ENCODE assay signal across 17 cellular contexts in the genomic region with DNA sequence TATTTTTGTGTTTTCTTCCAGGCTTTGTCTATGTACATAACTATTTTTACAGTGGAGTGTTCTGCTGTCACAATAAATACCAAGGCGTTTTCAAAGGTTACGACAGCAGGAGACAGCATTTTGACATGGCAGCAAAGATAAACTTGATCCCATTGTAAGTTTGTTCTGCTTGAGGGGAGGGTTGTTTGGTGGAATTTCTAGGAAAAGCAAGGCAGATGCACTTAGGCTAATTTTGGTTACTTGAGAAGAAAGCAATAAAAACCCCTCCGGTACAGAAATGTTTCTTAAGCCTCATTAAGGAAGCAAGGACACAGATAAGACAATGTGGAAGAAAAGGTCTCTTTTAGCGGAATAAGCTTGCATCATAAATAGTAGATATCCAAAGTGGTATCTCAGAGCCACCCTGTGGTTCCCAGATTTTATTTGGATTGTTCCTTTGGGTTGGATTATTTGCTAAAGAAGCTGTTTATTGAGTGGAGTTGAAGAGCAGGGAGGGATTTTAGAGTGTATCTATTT. TPM values are rescaled to one million over a fixed set of nuclear protein-coding genes. Genes with fewer than 3 reads are reported as not detected.
DNase-seq lines count a peak whose midpoint lies in the region; ATAC-seq and TF ChIP-seq lines count a peak whose summit lies in the region.
"Had no signal": no experiment of that assay in that cellular context is flagged by ENCODE, and none has a peak within 500 bp of the region (broad histone marks: within the 10 kb centered on the region; RNA-seq: fewer than 3 reads in every experiment).

No MANE protein-coding gene starts in this region.

- no peak overlapping the region for H3K4me3 ChIP-seq in OCI-LY3 (ENCODE audit: low read length)
- H3K4me3 ChIP-seq: PC-9 had no signal

- H3K4me1 ChIP-seq in OCI-LY3 (ENCODE audit: low read length) = peaks cover 22% of the 10 kb centered on the region

- ATAC-seq in stimulated activated naive B cell treated with anti-CD40 and anti-IgM and Interleukin-4, amounts not matched to agents 10 μg/mL and 1 μg/mL and 100 μg/mL, for 72 hours (replicated peaks) = peak; percentile 6 to 22

- no peak overlapping the region for H3K9ac ChIP-seq in OCI-LY3 (ENCODE audit: low read length)

- no peaks in the 10 kb centered on the region for H4K20me1 ChIP-seq in OCI-LY3 (ENCODE audit: insufficient read depth, low read length)

- H3K27me3 Mint-ChIP-seq in activated naive CD4-positive, alpha-beta T cell treated with anti-CD3 and anti-CD28 coated beads, Interleukin-2, amount 50 U/mL, for 24 hours = no peaks in the 10 kb centered on the region
- H3K27me3 Mint-ChIP-seq in glutamatergic neuron (ENCODE audit: unreplicated experiment) = peaks cover 6% of the 10 kb centered on the region
- no peaks in the 10 kb centered on the region for H3K27me3 Mint-ChIP-seq in stimulated activated naive B cell treated with anti-CD40 and anti-IgM and Interleukin-4, amounts not matched to agents 10 μg/mL and 1 μg/mL and 100 μg/mL, for 72 hours
- H3K27me3 Mint-ChIP-seq in CD14-positive monocyte (ENCODE audit: low read depth in 3 of 3) = peaks cover 0 to 6% (median 1%) of the 10 kb centered on the region in 3 donors
- H3K27me3 Mint-ChIP-seq: B cell had no signal

- H3K4me1 Mint-ChIP-seq in activated naive CD4-positive, alpha-beta T cell treated with anti-CD3 and anti-CD28 coated beads, Interleukin-2, amount 50 U/mL, for 24 hours = no peaks in the 10 kb centered on the region
- H3K4me1 Mint-ChIP-seq in glutamatergic neuron (ENCODE audit: low read depth, unreplicated experiment) = peaks cover 34% of the 10 kb centered on the region
- H3K4me1 Mint-ChIP-seq in stimulated activated naive B cell treated with anti-CD40 and anti-IgM and Interleukin-4, amounts not matched to agents 10 μg/mL and 1 μg/mL and 100 μg/mL, for 72 hours = peaks cover 14 to 36% of the 10 kb centered on the region in 2 donors
- peaks cover 25% of the 10 kb centered on the region for H3K4me1 Mint-ChIP-seq in CD14-positive monocyte

- no peaks in the 10 kb centered on the region for H3K36me3 ChIP-seq in OCI-LY3 (replicated peaks; ENCODE audit: low read depth, low read length)

- peaks cover 9% of the 10 kb centered on the region for H3K36me3 Mint-ChIP-seq in activated naive CD4-positive, alpha-beta T cell treated with anti-CD3 and anti-CD28 coated beads, Interleukin-2, amount 50 U/mL, for 24 hours
- H3K36me3 Mint-ChIP-seq in glutamatergic neuron (ENCODE audit: unreplicated experiment) = no peaks in the 10 kb centered on the region
- peaks cover 24% of the 10 kb centered on the region in 2 donors for H3K36me3 Mint-ChIP-seq in stimulated activated naive B cell treated with anti-CD40 and anti-IgM and Interleukin-4, amounts not matched to agents 10 μg/mL and 1 μg/mL and 100 μg/mL, for 72 hours
- peaks cover 12 to 13% of the 10 kb centered on the region in 2 donors for H3K36me3 Mint-ChIP-seq in CD14-positive monocyte

- intact Hi-C loops in head of caudate nucleus (cut with DNase I) (no loop called here), CD14-positive monocyte (cut with micrococcal nuclease) (no loop called here)

- TF ChIP-seq CTCF in OCI-LY3 (IDR thresholded peaks at IDR 0.05; ENCODE audit: low read depth, low read length) = no peak
- TF ChIP-seq CTCF in glutamatergic neuron (IDR thresholded peaks at IDR 0.05; ENCODE audit: partially characterized antibody, unreplicated experiment) = no peak
- TF ChIP-seq CTCF in CD14-positive monocyte (IDR thresholded peaks at IDR 0.05) = no peak

- H3K27me3 ChIP-seq in OCI-LY3 (ENCODE audit: low read depth, low read length) = no peaks in the 10 kb centered on the region

- H2AFZ ChIP-seq in OCI-LY3 (ENCODE audit: low read depth, low read length) = no peak overlapping the region
- H2AFZ ChIP-seq: PC-9 had no signal

- no peaks in the 10 kb centered on the region for H3K9me3 ChIP-seq in OCI-LY3 (ENCODE audit: insufficient read depth, low read length)

- peak overlapping the region; percentile 65 for H3K27ac Mint-ChIP-seq in activated naive CD4-positive, alpha-beta T cell treated with anti-CD3 and anti-CD28 coated beads, Interleukin-2, amount 50 U/mL, for 24 hours
- H3K27ac Mint-ChIP-seq in glutamatergic neuron (ENCODE audit: unreplicated experiment) = peak overlapping the region; percentile 95
- H3K27ac Mint-ChIP-seq in stimulated activated naive B cell treated with anti-CD40 and anti-IgM and Interleukin-4, amounts not matched to agents 10 μg/mL and 1 μg/mL and 100 μg/mL, for 72 hours = peak overlapping the region; percentile 25
- no peak overlapping the region for H3K27ac Mint-ChIP-seq in CD14-positive monocyte
- H3K27ac Mint-ChIP-seq: B cell had no signal

- H3K4me3 Mint-ChIP-seq in activated naive CD4-positive, alpha-beta T cell treated with anti-CD3 and anti-CD28 coated beads, Interleukin-2, amount 50 U/mL, for 24 hours = no peak overlapping the region
- H3K4me3 Mint-ChIP-seq in glutamatergic neuron (ENCODE audit: unreplicated experiment) = peak overlapping the region; percentile 75
- peak overlapping the region; percentile 10 to 59 for H3K4me3 Mint-ChIP-seq in stimulated activated naive B cell treated with anti-CD40 and anti-IgM and Interleukin-4, amounts not matched to agents 10 μg/mL and 1 μg/mL and 100 μg/mL, for 72 hours
- H3K4me3 Mint-ChIP-seq in CD14-positive monocyte = no peak overlapping the region
- H3K4me3 Mint-ChIP-seq: B cell had no signal

- no peaks in the 10 kb centered on the region for H3K79me2 ChIP-seq in OCI-LY3 (ENCODE audit: low read length)

- peak overlapping the region; percentile 5; the same call in 1 of the 2 replicates for H3K4me2 ChIP-seq in OCI-LY3 (ENCODE audit: low read length)
- H3K4me2 ChIP-seq: PC-9 had no signal

- no peaks in the 10 kb centered on the region for H3K9me3 Mint-ChIP-seq in activated naive CD4-positive, alpha-beta T cell treated with anti-CD3 and anti-CD28 coated beads, Interleukin-2, amount 50 U/mL, for 24 hours
- H3K9me3 Mint-ChIP-seq in glutamatergic neuron (ENCODE audit: unreplicated experiment) = peaks cover 6% of the 10 kb centered on the region
- peaks cover 0 to 2% of the 10 kb centered on the region in 2 donors for H3K9me3 Mint-ChIP-seq in stimulated activated naive B cell treated with anti-CD40 and anti-IgM and Interleukin-4, amounts not matched to agents 10 μg/mL and 1 μg/mL and 100 μg/mL, for 72 hours
- H3K9me3 Mint-ChIP-seq in CD14-positive monocyte = no peaks in the 10 kb centered on the region

- no peak for DNase-seq in activated naive CD4-positive, alpha-beta T cell (lab: John Stamatoyannopoulos, UW)
- DNase-seq in glutamatergic neuron = no peak
- no peak for DNase-seq in stimulated activated naive B cell treated with anti-CD40 and anti-IgM and Interleukin-4, amounts not matched to agents 10 μg/mL and 1 μg/mL and 100 μg/mL, for 72 hours
- no peak for DNase-seq in SK-N-DZ (ENCODE audit: low spot score)
- no peak for DNase-seq in head of caudate nucleus
- DNase-seq in CD14-positive monocyte (ENCODE audit: low spot score) = no peak
- DNase-seq: EL, Kasumi-1, NCI-H1092, NCI-H1436, NCI-H187 treated with DMSO at 0.1 percent for 48 hours, NCI-H526, PC-9, RPMI8226 had no signal

- H3K27ac ChIP-seq in OCI-LY3 (ENCODE audit: low read length) = no peak overlapping the region
- H3K27ac ChIP-seq: PC-9 had no signal

RNA-seq across cellular contexts. Expression of a gene that starts 54.3 kb away (rescaled TPM):
- 34.7 TPM for total RNA-seq in glutamatergic neuron (ENCODE audit: unreplicated experiment)
- polyA plus RNA-seq in SK-N-DZ (2014; cell fraction: cytosol; rRNA removed) = 10.5 and 13.2 TPM in 2 replicates
- polyA plus RNA-seq in SK-N-DZ (2014; cell fraction: nucleus; rRNA removed) = 14.5 and 21.2 TPM in 2 replicates
- polyA plus RNA-seq in CD14-positive monocyte = 1 to 10 TPM; 4.1 to 4.2 TPM

Comparison
In these comparisons a context has a peak if more than half of its experiments do, and no peak if none do; other contexts are left out.
1. H3K27ac Mint-ChIP-seq: peak in activated naive CD4-positive, alpha-beta T cell treated with anti-CD3 and anti-CD28 coated beads, Interleukin-2, amount 50 U/mL, for 24 hours (single experiment), glutamatergic neuron (single experiment) and stimulated activated naive B cell treated with anti-CD40 and anti-IgM and Interleukin-4, amounts not matched to agents 10 μg/mL and 1 μg/mL and 100 μg/mL, for 72 hours (single experiment); none in CD14-positive monocyte (0 of 7).
2. H3K4me3 Mint-ChIP-seq: peak in glutamatergic neuron (single experiment) and stimulated activated naive B cell treated with anti-CD40 and anti-IgM and Interleukin-4, amounts not matched to agents 10 μg/mL and 1 μg/mL and 100 μg/mL, for 72 hours (2 of 2); none in activated naive CD4-positive, alpha-beta T cell treated with anti-CD3 and anti-CD28 coated beads, Interleukin-2, amount 50 U/mL, for 24 hours (single experiment) and CD14-positive monocyte (0 of 2).